1 cellular context compared by ENCODE assay signal in the genomic region with DNA sequence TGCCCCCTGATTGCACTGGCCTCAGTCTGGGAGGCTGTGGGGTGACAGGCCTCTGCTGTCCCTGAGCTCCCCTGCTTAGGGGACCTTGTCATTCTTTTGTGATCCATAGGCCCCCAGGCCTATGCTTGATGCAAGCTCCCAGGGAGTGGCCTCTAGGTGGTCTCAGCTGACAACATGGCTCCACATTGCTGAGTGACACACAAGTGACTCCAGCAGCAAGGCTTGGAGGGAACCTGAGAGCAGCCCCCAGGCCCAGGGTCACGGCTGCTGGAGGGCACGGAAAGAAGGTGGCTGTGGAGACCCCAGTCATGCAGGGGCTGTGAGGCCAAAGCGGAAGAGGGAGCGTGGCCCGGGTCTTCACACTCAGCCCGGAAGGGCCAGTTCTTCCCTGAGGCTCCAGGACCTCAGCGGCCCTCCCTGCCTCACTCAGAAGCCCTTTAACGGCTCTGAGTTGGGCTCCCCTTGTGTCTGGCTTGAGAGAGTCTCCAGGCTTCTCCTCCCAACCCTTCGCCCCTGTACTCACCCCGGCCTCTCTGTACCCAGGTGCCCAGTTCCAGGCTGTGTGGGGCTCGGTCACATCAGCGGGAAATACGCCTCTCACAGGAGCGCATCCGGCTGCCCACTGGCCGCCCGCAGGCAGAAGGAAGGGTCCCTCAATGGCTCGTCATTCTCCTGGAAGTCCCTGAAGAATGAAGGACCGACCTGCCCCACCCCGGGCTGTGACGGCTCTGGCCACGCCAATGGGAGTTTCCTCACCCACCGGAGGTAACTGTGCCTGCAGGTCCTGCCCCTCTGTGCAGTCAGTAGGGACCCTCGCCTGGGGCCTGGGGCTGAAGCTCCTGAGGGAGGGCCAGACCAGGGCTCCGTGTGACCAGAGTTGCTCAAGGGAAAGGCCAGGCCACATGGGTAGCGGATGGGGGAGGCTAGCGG.
TF ChIP-seq lines count a peak whose summit lies in the region.

No MANE protein-coding gene starts in this region.

TF ChIP-seq in K562, 482 proteins besides CTCF, POLR2A, EP300 and RAD21:
- TF ChIP-seq, protein P1, sequence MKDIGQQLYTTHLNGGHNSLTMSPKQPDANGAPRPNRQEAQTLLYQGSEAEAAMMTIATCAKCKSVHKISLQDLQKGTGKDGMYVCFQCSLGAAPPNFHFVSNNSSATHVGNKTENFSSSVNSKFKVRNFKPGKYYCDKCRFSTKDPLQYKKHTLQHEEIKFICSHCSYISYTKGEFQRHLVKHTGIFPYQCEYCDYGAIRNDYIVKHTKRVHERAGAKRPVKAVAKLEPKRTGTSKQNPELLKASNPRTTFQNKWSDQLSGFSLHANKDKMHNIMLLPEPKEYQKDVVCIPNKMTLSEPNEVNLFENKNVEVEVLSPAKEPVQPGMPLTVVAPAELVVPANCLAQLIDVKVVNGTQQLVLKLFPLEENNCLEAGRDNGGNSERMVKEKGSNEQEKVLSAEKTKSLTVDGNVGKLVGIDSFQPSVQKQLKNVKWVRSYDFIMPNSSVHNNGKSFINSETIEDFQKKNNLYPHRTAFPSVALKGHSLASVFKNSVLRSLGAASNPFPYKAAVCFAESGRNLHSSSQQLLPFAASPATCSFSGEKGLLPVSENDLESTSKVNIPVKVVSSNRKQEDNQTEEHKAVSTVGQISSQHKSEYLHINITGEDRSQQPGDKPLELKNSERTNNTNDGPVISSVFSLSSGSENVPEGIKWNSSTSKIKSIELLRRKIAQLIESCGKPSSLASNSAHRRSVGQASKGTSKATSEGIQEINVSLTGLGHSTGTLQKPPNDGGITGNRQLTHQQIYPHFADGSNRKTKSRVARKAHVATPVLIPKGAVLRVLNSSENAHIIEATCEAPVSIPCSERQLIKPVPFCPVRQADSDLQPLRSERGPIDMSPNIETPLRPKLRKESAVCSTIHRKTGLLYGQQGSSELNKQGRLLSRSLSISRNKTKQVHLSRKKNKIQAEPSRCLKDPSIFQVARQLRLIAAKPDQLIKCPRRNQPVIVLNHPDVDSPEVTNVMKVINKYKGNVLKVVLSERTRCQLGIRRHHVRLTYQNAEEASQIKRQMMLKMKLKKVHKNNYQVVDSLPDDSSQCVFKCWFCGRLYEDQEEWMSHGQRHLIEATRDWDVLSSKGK (CRISPR knock-in tag; IDR thresholded peaks at IDR 0.05): no peak
- TF ChIP-seq MEF2D (tag; conservative IDR thresholded peaks at IDR 0.05; ENCODE audit: low read depth) (no peak), NUFIP1 (IDR thresholded peaks at IDR 0.05; ENCODE audit: partially characterized antibody) (no peak), TCF3 (CRISPR knock-in tag; IDR thresholded peaks at IDR 0.05) (no peak), CBFA2T3 (IDR thresholded peaks at IDR 0.05) (no peak), ZFX (CRISPR knock-in tag; IDR thresholded peaks at IDR 0.05) (no peak), ZNF282 (CRISPR knock-in tag; IDR thresholded peaks at IDR 0.05) (no peak), NONO (IDR thresholded peaks at IDR 0.05; ENCODE audit: low read depth in 2 of 2, low read length in 1 of 2) (no peak)
